Comparison of ENCODE assay signal across 27 cellular contexts in genomic region chr7:102150266-102150665, GRCh38.
"Had no signal": no experiment of that assay in that cellular context is flagged by ENCODE, and none has a peak within 500 bp of the region (broad histone marks: within the 10 kb centered on the region; RNA-seq: fewer than 3 reads in every experiment).

No MANE protein-coding gene starts in this region.

- H2AFZ ChIP-seq: parathyroid adenoma had no signal

- ATAC-seq: activated CD4-positive, alpha-beta T cell treated with anti-CD3 and anti-CD28 coated beads for 36 hours; activated CD8-positive, alpha-beta memory T cell treated with anti-CD3 and anti-CD28 coated beads, Interleukin-2, amount 10 ng/mL, durations not matched to agents 7 days and 5 days; activated CD8-positive, alpha-beta T cell treated with anti-CD3 and anti-CD28 coated beads, Interleukin-2, amount 10 ng/mL, durations not matched to agents 7 days and 5 days; activated naive CD8-positive, alpha-beta T cell treated with anti-CD3 and anti-CD28 coated beads, Interleukin-2, amount 50 U/mL, for 24 hours; heart right ventricle; left lobe of liver; lower lobe of right lung; mucosa of descending colon; psoas muscle; stimulated activated memory B cell treated with anti-CD40 and anti-IgM and Interleukin-4, amounts not matched to agents 10 μg/mL and 1 μg/mL and 100 μg/mL, for 72 hours; stimulated activated naive CD8-positive, alpha-beta T cell treated with anti-CD3 and anti-CD28 coated beads, Interleukin-15, amount 100 ng/mL, for 72 hours had no signal

- H3K4me3 ChIP-seq: breast epithelium, esophagus muscularis mucosa, heart right ventricle, lower lobe of right lung, mucosa of descending colon, psoas muscle, smooth muscle cell, upper lobe of left lung, vagina had no signal

- H3K9me3 ChIP-seq: breast epithelium, esophagus muscularis mucosa, heart right ventricle, lower lobe of right lung, mucosa of descending colon, psoas muscle, upper lobe of left lung, vagina had no signal

- H3K9ac ChIP-seq: parathyroid adenoma had no signal

- H3K36me3 ChIP-seq: breast epithelium, vagina had no signal

- H3K4me1 ChIP-seq: breast epithelium, lower lobe of right lung, parathyroid adenoma had no signal

- H3K27me3 ChIP-seq: breast epithelium, esophagus muscularis mucosa, heart right ventricle, upper lobe of left lung, vagina had no signal

- H3K27ac ChIP-seq: breast epithelium, esophagus muscularis mucosa, heart right ventricle, lower lobe of right lung, parathyroid adenoma, psoas muscle, upper lobe of left lung, vagina had no signal

- DNase-seq: activated CD4-positive, alpha-beta T cell treated with anti-CD3 and anti-CD28 coated beads for 36 hours; activated CD4-positive, CD25-positive, alpha-beta regulatory T cell; activated CD8-positive, alpha-beta memory T cell treated with anti-CD3 and anti-CD28 coated beads, Interleukin-2, amount 10 ng/mL, durations not matched to agents 7 days and 5 days; activated CD8-positive, alpha-beta T cell treated with anti-CD3 and anti-CD28 coated beads, Interleukin-2, amount 10 ng/mL, durations not matched to agents 7 days and 5 days; activated naive CD8-positive, alpha-beta T cell treated with anti-CD3 and anti-CD28 coated beads, Interleukin-2, amount 50 U/mL, for 24 hours; activated T-cell treated with anti-CD3 and anti-CD28 coated beads, Interleukin-2, amount 50 U/mL, for 48 hours; amygdala; central memory CD4-positive, alpha-beta T cell; heart right ventricle; kidney glomerular epithelial cell; lower lobe of right lung; mesendoderm; mucosa of descending colon; stimulated activated CD4-positive, alpha-beta T cell treated with anti-CD3 and anti-CD28 coated beads, Interleukin-1b, Interleukin-23, amount 100 ng/mL, for 48 hours; stimulated activated CD4-positive, alpha-beta T cell treated with anti-CD3 and anti-CD28 coated beads, Interleukin-4, amount 100 ng/mL, for 4 hours; stimulated activated CD8-positive, alpha-beta memory T cell treated with anti-CD3 and anti-CD28 coated beads, Interleukin-4, amount 100 ng/mL, for 48 hours; stimulated activated naive CD8-positive, alpha-beta T cell treated with anti-CD3 and anti-CD28 coated beads, Interleukin-15, amount 100 ng/mL, for 72 hours; substantia nigra; upper lobe of left lung had no signal

- H3K4me2 ChIP-seq: smooth muscle cell had no signal
